1 cellular context compared by ENCODE assay signal in the genomic region with DNA sequence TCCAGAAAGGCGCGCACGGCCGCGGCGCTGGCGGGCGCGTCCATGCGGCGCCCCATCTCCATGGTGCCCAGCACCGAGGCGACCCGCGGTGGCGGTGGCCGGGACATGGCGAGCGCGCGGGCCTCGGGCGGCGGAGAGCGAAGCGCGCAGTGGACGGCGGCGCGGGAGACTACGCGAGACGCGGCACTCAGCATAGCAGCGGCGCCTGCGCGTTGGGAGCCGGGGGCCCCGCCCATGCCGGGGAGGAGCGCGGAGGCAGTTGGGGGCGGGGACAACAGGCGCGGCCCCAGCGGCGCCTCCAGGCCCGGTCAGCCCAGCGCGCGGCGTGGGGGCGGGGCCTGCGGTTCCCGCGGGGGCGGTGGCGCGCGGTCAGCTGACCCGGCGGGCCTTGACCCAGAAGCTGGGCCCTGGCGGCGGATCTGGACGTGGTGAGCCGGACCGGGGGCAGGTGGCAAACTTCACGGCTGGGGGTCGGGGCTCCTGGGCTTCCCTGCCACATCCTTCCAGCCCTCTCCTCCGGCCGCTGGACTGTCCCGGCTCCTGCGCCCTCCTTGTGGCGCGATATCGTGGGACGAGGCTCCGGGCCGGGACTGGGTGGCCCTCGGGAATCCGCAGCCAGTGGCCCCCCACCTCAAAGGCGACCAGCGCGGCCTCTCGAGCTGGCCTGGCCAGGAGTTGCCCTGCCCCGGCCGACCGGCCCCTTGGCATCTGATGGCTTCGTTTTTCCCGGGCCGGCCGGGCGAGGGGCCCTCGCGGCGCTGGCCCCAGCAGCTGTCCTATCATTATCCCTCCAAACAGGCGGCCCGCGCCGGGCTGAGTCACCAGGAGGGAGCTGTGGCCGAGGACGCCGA.
TF ChIP-seq lines count a peak whose summit lies in the region.

A gene (minus strand): TSS at position 214 of the 851 bp plus-strand sequence. CDS start 20 bp downstream, at position 194.
A gene with protein sequence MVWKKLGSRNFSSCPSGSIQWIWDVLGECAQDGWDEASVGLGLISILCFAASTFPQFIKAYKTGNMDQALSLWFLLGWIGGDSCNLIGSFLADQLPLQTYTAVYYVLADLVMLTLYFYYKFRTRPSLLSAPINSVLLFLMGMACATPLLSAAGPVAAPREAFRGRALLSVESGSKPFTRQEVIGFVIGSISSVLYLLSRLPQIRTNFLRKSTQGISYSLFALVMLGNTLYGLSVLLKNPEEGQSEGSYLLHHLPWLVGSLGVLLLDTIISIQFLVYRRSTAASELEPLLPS (plus strand): TSS at position 396 of the 851 bp plus-strand sequence. CDS start 5,352 bp downstream, outside the sequence.

TF ChIP-seq in SK-N-SH, 30 proteins besides CTCF, POLR2A, EP300 and RAD21 (continued from another document):
- TF ChIP-seq MXI1 (IDR thresholded peaks at IDR 0.05; ENCODE audit: low read depth, low read length) (peak; percentile 77), POLR2AphosphoS5 (IDR thresholded peaks at IDR 0.05; ENCODE audit: low read depth, low read length) (peak; percentile 79; the same call in 1 of the 2 replicates), NRF1 (IDR thresholded peaks at IDR 0.05; ENCODE audit: low read depth, low read length) (peak; percentile 86), CHD2 (IDR thresholded peaks at IDR 0.05; ENCODE audit: low read length, partially characterized antibody) (peak; percentile 97), SMC3 (IDR thresholded peaks at IDR 0.05; ENCODE audit: low read depth, low read length) (no peak), MEF2A (IDR thresholded peaks at IDR 0.05; ENCODE audit: borderline replicate concordance, low read depth) (no peak)
- TF ChIP-seq, protein P1, sequence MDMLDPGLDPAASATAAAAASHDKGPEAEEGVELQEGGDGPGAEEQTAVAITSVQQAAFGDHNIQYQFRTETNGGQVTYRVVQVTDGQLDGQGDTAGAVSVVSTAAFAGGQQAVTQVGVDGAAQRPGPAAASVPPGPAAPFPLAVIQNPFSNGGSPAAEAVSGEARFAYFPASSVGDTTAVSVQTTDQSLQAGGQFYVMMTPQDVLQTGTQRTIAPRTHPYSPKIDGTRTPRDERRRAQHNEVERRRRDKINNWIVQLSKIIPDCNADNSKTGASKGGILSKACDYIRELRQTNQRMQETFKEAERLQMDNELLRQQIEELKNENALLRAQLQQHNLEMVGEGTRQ (IDR thresholded peaks at IDR 0.05; ENCODE audit: borderline replicate concordance, low read depth, low read length) = peak; percentile 45; the same call in 1 of the 2 replicates
- TF ChIP-seq, protein P2, sequence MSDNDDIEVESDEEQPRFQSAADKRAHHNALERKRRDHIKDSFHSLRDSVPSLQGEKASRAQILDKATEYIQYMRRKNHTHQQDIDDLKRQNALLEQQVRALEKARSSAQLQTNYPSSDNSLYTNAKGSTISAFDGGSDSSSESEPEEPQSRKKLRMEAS (IDR thresholded peaks at IDR 0.05; ENCODE audit: low read depth) = peak; percentile 65
- TF ChIP-seq, protein P3, sequence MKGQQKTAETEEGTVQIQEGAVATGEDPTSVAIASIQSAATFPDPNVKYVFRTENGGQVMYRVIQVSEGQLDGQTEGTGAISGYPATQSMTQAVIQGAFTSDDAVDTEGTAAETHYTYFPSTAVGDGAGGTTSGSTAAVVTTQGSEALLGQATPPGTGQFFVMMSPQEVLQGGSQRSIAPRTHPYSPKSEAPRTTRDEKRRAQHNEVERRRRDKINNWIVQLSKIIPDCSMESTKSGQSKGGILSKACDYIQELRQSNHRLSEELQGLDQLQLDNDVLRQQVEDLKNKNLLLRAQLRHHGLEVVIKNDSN (IDR thresholded peaks at IDR 0.05; ENCODE audit: borderline replicate concordance, low read depth) = peak; percentile 88
